In genomic region chr1:179105393-179105792, GRCh38 we compare ENCODE assay signal across 1 cellular context.
TF ChIP-seq lines count a peak whose summit lies in the region.

No MANE protein-coding gene starts in this region.

TF ChIP-seq in H1, 55 proteins besides CTCF, POLR2A, EP300 and RAD21 (continued from another document):
- TF ChIP-seq MAX (IDR thresholded peaks at IDR 0.05) = peak; percentile 84
- no peak for TF ChIP-seq RNF2 (IDR thresholded peaks at IDR 0.05; ENCODE audit: borderline replicate concordance, low read depth, low read length, missing control alignments, poor library complexity, severe bottlenecking)
- no peak for TF ChIP-seq POLR2AphosphoS5 (IDR thresholded peaks at IDR 0.05; ENCODE audit: low read depth, low read length)
- no peak for TF ChIP-seq NANOG (IDR thresholded peaks at IDR 0.05; ENCODE audit: insufficient read depth, low read depth, low read length, poor library complexity, severe bottlenecking)
- TF ChIP-seq TCF12 (IDR thresholded peaks at IDR 0.05; ENCODE audit: low read depth, low read length) = peak; percentile 81; the same call in 1 of the 2 replicates
- peak; percentile 30; the same call in 1 of the 2 replicates for TF ChIP-seq E2F6 (IDR thresholded peaks at IDR 0.05)
